8 cellular contexts compared by ENCODE assay signal in genomic region chr12:82687020-82687951, GRCh38. TPM values are rescaled to one million over a fixed set of nuclear protein-coding genes. Genes with fewer than 3 reads are reported as not detected.
DNase-seq lines count a peak whose midpoint lies in the region; ATAC-seq and TF ChIP-seq lines count a peak whose summit lies in the region.

No MANE protein-coding gene starts in this region.

- H3K4me1 ChIP-seq in ovary (ENCODE audit: insufficient read depth), result no peaks in the 10 kb centered on the region
- peaks cover 0 to 15% (median 11%) of the 10 kb centered on the region in 4 donors for H3K4me1 ChIP-seq in tibial artery

- TF ChIP-seq CTCF in ovary (IDR thresholded peaks at IDR 0.05), result no peak
- no peak for TF ChIP-seq CTCF in tibial artery (IDR thresholded peaks at IDR 0.05)

- no peak for TF ChIP-seq EP300 in ovary (IDR thresholded peaks at IDR 0.05)

- ATAC-seq in GM21367 (IDR thresholded peaks at IDR 0.05; ENCODE audit: unreplicated experiment), result peak; percentile 28

- DNase-seq in COLO668 (lab: John Stamatoyannopoulos, UW; ENCODE audit: unreplicated experiment) (peak; percentile 91), HT-29 (ENCODE audit: low spot score) (peak; percentile 86), RPMI7951 (ENCODE audit: low read depth) (peak; percentile 10), activated gamma-delta T cell treated with Interleukin-2 at 50 U/mL for 16 hours (peak; percentile 48), glomerular visceral epithelial cell (ENCODE audit: extremely low spot score) (peak; percentile 48), ovary (peak; percentile 13 to 46 (median 32)), tibial artery (peak in 1 of 2 donors; percentile 58)

- no peaks in the 10 kb centered on the region for H3K27me3 ChIP-seq in ovary
- no peaks in the 10 kb centered on the region for H3K27me3 ChIP-seq in tibial artery

- H3K36me3 ChIP-seq in ovary, result no peaks in the 10 kb centered on the region
- H3K36me3 ChIP-seq in tibial artery, result no peaks in the 10 kb centered on the region

- WGBS in ovary, 3 donors, result 0 to 1% (median 0%) methylated on average over 74 of the region's 74 CpGs

- peak overlapping the region; percentile 87 to 93 for H3K27ac ChIP-seq in ovary
- peak overlapping the region; percentile 85 to 86 for H3K27ac ChIP-seq in tibial artery

- no peak for TF ChIP-seq POLR2A in ovary (IDR thresholded peaks at IDR 0.05)

- no peaks in the 10 kb centered on the region for H3K9me3 ChIP-seq in ovary
- H3K9me3 ChIP-seq in tibial artery, result no peaks in the 10 kb centered on the region

- intact Hi-C loops in ovary (cut with DNase I), result no loop called here
- intact Hi-C loops in tibial artery (cut with DNase I; ENCODE audit: low total_unique reads), result no loop called here

- peak overlapping the region; percentile 96 for H3K4me3 ChIP-seq in ovary
- peak overlapping the region; percentile 61 to 78 for H3K4me3 ChIP-seq in tibial artery

RNA-seq across cellular contexts. Expression of gene TMTC2, which starts 0.6 kb away (rescaled TPM):
- total RNA-seq in HT-29 (2014; rRNA removed; shearing (Covaris generic)), result 15.1 and 18.2 TPM in 2 replicates
- 1.2 and 1.3 TPM in 2 replicates for total RNA-seq in RPMI7951 (2014; rRNA removed; shearing (Covaris generic))
- 10 to 100 TPM in 1 of 7 donors, 1 to 10 TPM in 6; 2.9 to 22.6 (median 5.6) TPM for total RNA-seq in ovary
- 1 to 10 TPM; 2.0 to 5.9 TPM for polyA plus RNA-seq in ovary
